ENCODE assay signal across 1 cellular context in the genomic region with DNA sequence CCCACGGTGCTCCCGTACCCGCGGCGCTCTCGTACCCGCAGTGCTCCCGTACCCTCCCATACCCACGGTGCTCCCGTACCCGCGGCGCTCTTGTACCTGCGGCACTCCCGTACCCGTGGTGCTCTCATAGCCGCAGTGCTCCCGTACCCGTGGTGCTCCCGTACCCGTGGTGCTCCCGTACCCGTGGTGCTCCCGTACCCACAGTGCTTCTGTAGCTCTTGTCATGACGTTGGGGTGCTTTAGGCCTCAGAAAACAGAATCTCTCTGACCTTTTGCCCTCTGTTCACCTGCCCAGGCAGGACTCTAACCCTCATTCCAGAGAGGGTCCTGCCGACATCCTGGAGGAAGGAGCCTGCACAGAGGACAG.
TF ChIP-seq lines count a peak whose summit lies in the region.

No MANE protein-coding gene starts in this region.

TF ChIP-seq in HepG2, 621 proteins besides CTCF, POLR2A, EP300 and RAD21:
- no peak for TF ChIP-seq ZNF430 (CRISPR knock-in tag; IDR thresholded peaks at IDR 0.05)
- TF ChIP-seq, protein P1, sequence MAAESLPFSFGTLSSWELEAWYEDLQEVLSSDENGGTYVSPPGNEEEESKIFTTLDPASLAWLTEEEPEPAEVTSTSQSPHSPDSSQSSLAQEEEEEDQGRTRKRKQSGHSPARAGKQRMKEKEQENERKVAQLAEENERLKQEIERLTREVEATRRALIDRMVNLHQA (CRISPR knock-in tag; IDR thresholded peaks at IDR 0.05), result no peak
- TF ChIP-seq ZNF263 (CRISPR knock-in tag; IDR thresholded peaks at IDR 0.05), result peak; percentile 93
- TF ChIP-seq SALL2 (CRISPR knock-in tag; IDR thresholded peaks at IDR 0.05), result no peak
- TF ChIP-seq ATAD3A (CRISPR knock-in tag; IDR thresholded peaks at IDR 0.05), result no peak
- TF ChIP-seq ZNF329 (CRISPR knock-in tag; IDR thresholded peaks at IDR 0.05; ENCODE audit: low read depth), result no peak
- TF ChIP-seq TCF7L2 (IDR thresholded peaks at IDR 0.05; ENCODE audit: low read depth, low read length), result no peak
- no peak for TF ChIP-seq RBM22 (optimal IDR thresholded peaks at IDR 0.05; ENCODE audit: low read length)
- TF ChIP-seq, protein P2, sequence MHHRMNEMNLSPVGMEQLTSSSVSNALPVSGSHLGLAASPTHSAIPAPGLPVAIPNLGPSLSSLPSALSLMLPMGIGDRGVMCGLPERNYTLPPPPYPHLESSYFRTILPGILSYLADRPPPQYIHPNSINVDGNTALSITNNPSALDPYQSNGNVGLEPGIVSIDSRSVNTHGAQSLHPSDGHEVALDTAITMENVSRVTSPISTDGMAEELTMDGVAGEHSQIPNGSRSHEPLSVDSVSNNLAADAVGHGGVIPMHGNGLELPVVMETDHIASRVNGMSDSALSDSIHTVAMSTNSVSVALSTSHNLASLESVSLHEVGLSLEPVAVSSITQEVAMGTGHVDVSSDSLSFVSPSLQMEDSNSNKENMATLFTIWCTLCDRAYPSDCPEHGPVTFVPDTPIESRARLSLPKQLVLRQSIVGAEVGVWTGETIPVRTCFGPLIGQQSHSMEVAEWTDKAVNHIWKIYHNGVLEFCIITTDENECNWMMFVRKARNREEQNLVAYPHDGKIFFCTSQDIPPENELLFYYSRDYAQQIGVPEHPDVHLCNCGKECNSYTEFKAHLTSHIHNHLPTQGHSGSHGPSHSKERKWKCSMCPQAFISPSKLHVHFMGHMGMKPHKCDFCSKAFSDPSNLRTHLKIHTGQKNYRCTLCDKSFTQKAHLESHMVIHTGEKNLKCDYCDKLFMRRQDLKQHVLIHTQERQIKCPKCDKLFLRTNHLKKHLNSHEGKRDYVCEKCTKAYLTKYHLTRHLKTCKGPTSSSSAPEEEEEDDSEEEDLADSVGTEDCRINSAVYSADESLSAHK (CRISPR knock-in tag; IDR thresholded peaks at IDR 0.05; ENCODE audit: borderline replicate concordance), result no peak
